ENCODE assay signal across 20 cellular contexts in genomic region chr3:43400162-43400561, GRCh38.
"Had no signal": no experiment of that assay in that cellular context is flagged by ENCODE, and none has a peak within 500 bp of the region (broad histone marks: within the 10 kb centered on the region; RNA-seq: fewer than 3 reads in every experiment).

No MANE protein-coding gene starts in this region.

- H3K9me3 ChIP-seq: SK-N-SH had no signal

- ATAC-seq: Panc1, PC-3 had no signal

- H3K27ac ChIP-seq: RWPE1 had no signal

- H3K4me2 ChIP-seq: SK-N-SH had no signal

- H3K9ac ChIP-seq: SK-N-SH had no signal

- DNase-seq: KBM-7; NCI-H1092; NCI-H1105 treated with DMSO at 0.1 percent for 48 hours; NCI-H1417 treated with DMSO at 0.1 percent for 48 hours; NCI-H146; NCI-H1694 treated with DMSO at 0.1 percent for 48 hours; NCI-H1930; NCI-H2081; NCI-H2107; NCI-H2227 treated with DMSO at 0.1 percent for 48 hours; NCI-H524; NCI-H526 treated with DMSO at 0.1 percent for 48 hours; NCI-H748 treated with DMSO at 0.1 percent for 48 hours; NK-92 treated with Interleukin-12 subunit alpha and Interleukin-12 subunit beta, amount 100 ng/mL, for 24 hours; PC-3; SHP77; SK-N-SH; SW 1271 had no signal
